24 cellular contexts compared by ENCODE assay signal in the genomic region with DNA sequence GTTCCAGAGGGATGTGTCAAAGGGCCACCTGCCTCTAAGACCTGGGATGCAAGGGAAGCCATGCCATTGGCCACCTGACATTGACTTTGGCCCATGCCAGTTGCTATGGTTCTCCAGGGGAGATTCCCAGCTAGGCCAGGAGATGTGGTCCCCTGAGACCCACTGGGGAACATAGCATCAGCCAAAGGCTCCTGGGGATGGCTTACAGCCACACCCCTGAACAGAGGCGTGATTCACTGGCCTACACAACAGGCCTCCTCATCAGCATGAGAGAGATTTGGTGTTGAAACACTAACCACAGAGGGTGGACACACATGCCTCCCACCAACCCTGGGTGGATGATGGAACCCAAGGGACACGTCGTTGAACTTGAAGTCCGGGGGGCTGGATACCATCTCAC. TPM values are rescaled to one million over a fixed set of nuclear protein-coding genes. Genes with fewer than 3 reads are reported as not detected.
"Had no signal": no experiment of that assay in that cellular context is flagged by ENCODE, and none has a peak within 500 bp of the region (broad histone marks: within the 10 kb centered on the region; RNA-seq: fewer than 3 reads in every experiment).

No MANE protein-coding gene starts in this region.

- FAIRE-seq: TTC549 had no signal

- H3K27me3 ChIP-seq: dorsolateral prefrontal cortex, right atrium auricular region, uterus had no signal

- H3K27me3 Mint-ChIP-seq: activated T-helper 17 cell treated with anti-CD3 and anti-CD28 coated beads, Interleukin-2, amount 50 U/mL, for 72 hours; memory B cell; T-helper 17 cell had no signal

- H3K27ac Mint-ChIP-seq: activated T-helper 17 cell treated with anti-CD3 and anti-CD28 coated beads, Interleukin-2, amount 50 U/mL, for 72 hours; endodermal cell; nephron; progenitor cell of endocrine pancreas; T-helper 17 cell had no signal

- H3K9me3 ChIP-seq: right atrium auricular region, tibial nerve, uterus had no signal

- H3K9me3 Mint-ChIP-seq: activated T-helper 17 cell treated with anti-CD3 and anti-CD28 coated beads, Interleukin-2, amount 50 U/mL, for 72 hours; endodermal cell; nephron had no signal

- H3K4me3 Mint-ChIP-seq: activated T-helper 17 cell treated with anti-CD3 and anti-CD28 coated beads, Interleukin-2, amount 50 U/mL, for 72 hours; endodermal cell; memory B cell; nephron; T-helper 17 cell had no signal

- H3K4me1 Mint-ChIP-seq: activated T-helper 17 cell treated with anti-CD3 and anti-CD28 coated beads, Interleukin-2, amount 50 U/mL, for 72 hours; endodermal cell; nephron had no signal

- DNase-seq: activated naive CD4-positive, alpha-beta T cell treated with Interleukin-2 at 50 U/mL for 16 hours; activated T-cell treated with anti-CD3 and anti-CD28 coated beads for 4 hours; aorta; dorsolateral prefrontal cortex; endodermal cell; glutamatergic neuron; kidney glomerular epithelial cell; left ventricle myocardium superior; occipital lobe; stimulated activated CD4-positive, alpha-beta T cell treated with anti-CD3 and anti-CD28 coated beads, Interleukin-15, amount 100 ng/mL, for 24 hours; stimulated activated CD4-positive, alpha-beta T cell treated with anti-CD3 and anti-CD28 coated beads, Interleukin-4, amount 100 ng/mL, for 24 hours; stimulated activated naive CD4-positive, alpha-beta T cell; substantia nigra; T-helper 17 cell had no signal

- H3K4me3 ChIP-seq: dorsolateral prefrontal cortex, right atrium auricular region, skin epidermis, tibial nerve, uterus had no signal

- ATAC-seq: activated T-helper 17 cell treated with anti-CD3 and anti-CD28 coated beads, Interleukin-2, amount 50 U/mL, for 72 hours; left ventricle myocardium superior; T-helper 17 cell had no signal

- H3K4me1 ChIP-seq: right atrium auricular region, uterus had no signal

- H3K36me3 ChIP-seq: right atrium auricular region, uterus had no signal

- H3K27ac ChIP-seq: dorsolateral prefrontal cortex, right atrium auricular region, skin epidermis, tibial nerve, uterus had no signal

RNA-seq across cellular contexts. Expression of a gene that starts 33.6 kb away (rescaled TPM):
- total RNA-seq: activated CD8-positive, alpha-beta memory T cell treated with anti-CD3 and anti-CD28 coated beads for 36 hours had no signal
